In genomic region chr1:176499671-176500070, GRCh38 we compare ENCODE assay signal across 33 cellular contexts. TPM values are rescaled to one million over a fixed set of nuclear protein-coding genes. Genes with fewer than 3 reads are reported as not detected.
"Had no signal": no experiment of that assay in that cellular context is flagged by ENCODE, and none has a peak within 500 bp of the region (broad histone marks: within the 10 kb centered on the region; RNA-seq: fewer than 3 reads in every experiment).

No MANE protein-coding gene starts in this region.

- H3K9me2 ChIP-seq: SK-N-SH had no signal

- ATAC-seq: activated CD4-positive, alpha-beta T cell treated with anti-CD3 and anti-CD28 coated beads for 36 hours; activated CD4-positive, CD25-positive, alpha-beta regulatory T cell treated with anti-CD3 and anti-CD28 coated beads, Interleukin-2, amount 50 U/mL, for 24 hours; activated CD8-positive, alpha-beta T cell treated with anti-CD3 and anti-CD28 coated beads, Interleukin-2, amount 10 ng/mL, durations not matched to agents 7 days and 5 days; PC-3; WTC11 had no signal

- H3K27me3 ChIP-seq: ascending aorta, Peyer's patch, SJSA1 had no signal

- DNase-seq: activated CD4-positive, alpha-beta T cell treated with anti-CD3 and anti-CD28 coated beads for 36 hours; activated CD4-positive, alpha-beta T cell treated with anti-CD3 and anti-CD28 coated beads, Interleukin-2, amount 10 ng/mL, durations not matched to agents 7 days and 5 days; activated CD4-positive, alpha-beta T cell treated with anti-CD3 and anti-CD28 coated beads, Interleukin-2, amount 50 U/mL, for 48 hours; activated CD8-positive, alpha-beta T cell treated with anti-CD3 and anti-CD28 coated beads, Interleukin-2, amount 10 ng/mL, durations not matched to agents 7 days and 5 days; activated gamma-delta T cell; activated naive CD4-positive, alpha-beta T cell treated with Interleukin-2 at 50 U/mL for 16 hours; activated naive CD8-positive, alpha-beta T cell treated with anti-CD3 and anti-CD28 coated beads, Interleukin-2, amount 10 ng/mL, durations not matched to agents 7 days and 5 days; activated T-cell treated with anti-CD3 and anti-CD28 coated beads, Interleukin-2, amount 50 U/mL, for 24 hours; amygdala; NCI-H1092 treated with DMSO at 0.1 percent for 48 hours; NCI-H1417; NCI-H146; NCI-H187; NCI-H2029 treated with DMSO at 0.1 percent for 48 hours; NCI-H2107; NCI-H2171; NCI-H510A; NCI-H526; NCI-H748 treated with DMSO at 0.1 percent for 48 hours; NK-92 treated with Interleukin-12 subunit alpha and Interleukin-12 subunit beta, amount 100 ng/mL, for 24 hours; PC-3; Peyer's patch; RPMI8226; SHP77 treated with DMSO at 0.1 percent for 48 hours; SK-N-SH had no signal

- H3K4me1 ChIP-seq: ascending aorta, Peyer's patch, SJSA1 had no signal

- H3K27me3 Mint-ChIP-seq: activated CD4-positive, alpha-beta T cell treated with anti-CD3 and anti-CD28 coated beads for 36 hours; activated CD4-positive, alpha-beta T cell treated with anti-CD3 and anti-CD28 coated beads, Interleukin-2, amount 10 ng/mL, durations not matched to agents 7 days and 5 days; activated naive CD4-positive, alpha-beta T cell treated with anti-CD3 and anti-CD28 coated beads, Interleukin-2, amount 50 U/mL, for 24 hours; activated naive CD8-positive, alpha-beta T cell treated with anti-CD3 and anti-CD28 coated beads, Interleukin-2, amount 10 ng/mL, durations not matched to agents 7 days and 5 days had no signal

- H3K36me3 Mint-ChIP-seq: activated naive CD4-positive, alpha-beta T cell treated with anti-CD3 and anti-CD28 coated beads, Interleukin-2, amount 50 U/mL, for 24 hours; activated naive CD8-positive, alpha-beta T cell treated with anti-CD3 and anti-CD28 coated beads, Interleukin-2, amount 10 ng/mL, durations not matched to agents 7 days and 5 days; WTC11 had no signal

- H3K4me1 Mint-ChIP-seq: activated CD4-positive, alpha-beta T cell treated with anti-CD3 and anti-CD28 coated beads for 36 hours; activated CD4-positive, alpha-beta T cell treated with anti-CD3 and anti-CD28 coated beads, Interleukin-2, amount 10 ng/mL, durations not matched to agents 7 days and 5 days; activated naive CD4-positive, alpha-beta T cell treated with anti-CD3 and anti-CD28 coated beads, Interleukin-2, amount 50 U/mL, for 24 hours; activated naive CD8-positive, alpha-beta T cell treated with anti-CD3 and anti-CD28 coated beads, Interleukin-2, amount 10 ng/mL, durations not matched to agents 7 days and 5 days had no signal

- H3K27ac ChIP-seq: ascending aorta, Peyer's patch, SJSA1 had no signal

- H3K9ac ChIP-seq: SK-N-SH had no signal

- H3K27ac Mint-ChIP-seq: activated CD4-positive, alpha-beta T cell treated with anti-CD3 and anti-CD28 coated beads for 36 hours; activated CD4-positive, alpha-beta T cell treated with anti-CD3 and anti-CD28 coated beads, Interleukin-2, amount 10 ng/mL, durations not matched to agents 7 days and 5 days; activated CD8-positive, alpha-beta T cell treated with anti-CD3 and anti-CD28 coated beads, Interleukin-2, amount 10 ng/mL, durations not matched to agents 7 days and 5 days; activated naive CD4-positive, alpha-beta T cell treated with anti-CD3 and anti-CD28 coated beads, Interleukin-2, amount 50 U/mL, for 24 hours; activated naive CD8-positive, alpha-beta T cell treated with anti-CD3 and anti-CD28 coated beads, Interleukin-2, amount 10 ng/mL, durations not matched to agents 7 days and 5 days; activated T-cell treated with anti-CD3 and anti-CD28 coated beads, Interleukin-2, amount 50 U/mL, for 24 hours; activated T-helper 2 cell treated with anti-CD3 and anti-CD28 coated beads, Interferon-gamma antibody, Interleukin-2, Interleukin-4, amounts not matched to agents 10 μg/mL and 5 μg/mL and 100 μg/mL, durations not matched to agents 14 hours and 24 hours and 36 hours; T-helper 1 cell treated with Interleukin-12 subunit alpha and Interleukin-12 subunit beta and Interleukin-4 antibody, amounts not matched to agents 30 μg/mL and 1 μg/mL, for 36 hours; T-helper 2 cell treated with Interferon-gamma antibody and Interleukin-4, amounts not matched to agents 5 μg/mL and 100 μg/mL, for 36 hours; WTC11 had no signal

- H3K9me3 ChIP-seq: ascending aorta, Peyer's patch, SJSA1, SK-N-SH had no signal

- H3K4me3 Mint-ChIP-seq: activated CD4-positive, alpha-beta T cell treated with anti-CD3 and anti-CD28 coated beads for 36 hours; activated CD4-positive, alpha-beta T cell treated with anti-CD3 and anti-CD28 coated beads, Interleukin-2, amount 10 ng/mL, durations not matched to agents 7 days and 5 days; activated CD8-positive, alpha-beta T cell treated with anti-CD3 and anti-CD28 coated beads, Interleukin-2, amount 10 ng/mL, durations not matched to agents 7 days and 5 days; activated naive CD4-positive, alpha-beta T cell treated with anti-CD3 and anti-CD28 coated beads, Interleukin-2, amount 50 U/mL, for 24 hours; activated naive CD8-positive, alpha-beta T cell treated with anti-CD3 and anti-CD28 coated beads, Interleukin-2, amount 10 ng/mL, durations not matched to agents 7 days and 5 days; activated T-cell treated with anti-CD3 and anti-CD28 coated beads, Interleukin-2, amount 50 U/mL, for 24 hours; T-helper 1 cell treated with Interleukin-12 subunit alpha and Interleukin-12 subunit beta and Interleukin-4 antibody, amounts not matched to agents 30 μg/mL and 1 μg/mL, for 36 hours; T-helper 2 cell treated with Interferon-gamma antibody and Interleukin-4, amounts not matched to agents 5 μg/mL and 100 μg/mL, for 36 hours; WTC11 had no signal

- H3K9me3 Mint-ChIP-seq: activated CD4-positive, alpha-beta T cell treated with anti-CD3 and anti-CD28 coated beads, Interleukin-2, amount 10 ng/mL, durations not matched to agents 7 days and 5 days; activated naive CD4-positive, alpha-beta T cell treated with anti-CD3 and anti-CD28 coated beads, Interleukin-2, amount 50 U/mL, for 24 hours; activated naive CD8-positive, alpha-beta T cell treated with anti-CD3 and anti-CD28 coated beads, Interleukin-2, amount 10 ng/mL, durations not matched to agents 7 days and 5 days; activated T-cell treated with anti-CD3 and anti-CD28 coated beads, Interleukin-2, amount 50 U/mL, for 24 hours; activated T-helper 2 cell treated with anti-CD3 and anti-CD28 coated beads, Interferon-gamma antibody, Interleukin-2, Interleukin-4, amounts not matched to agents 10 μg/mL and 5 μg/mL and 100 μg/mL, durations not matched to agents 14 hours and 24 hours and 36 hours; T-helper 1 cell treated with Interleukin-12 subunit alpha and Interleukin-12 subunit beta and Interleukin-4 antibody, amounts not matched to agents 30 μg/mL and 1 μg/mL, for 36 hours; T-helper 2 cell treated with Interferon-gamma antibody and Interleukin-4, amounts not matched to agents 5 μg/mL and 100 μg/mL, for 36 hours; WTC11 had no signal

- H3K36me3 ChIP-seq: ascending aorta, Peyer's patch, SJSA1 had no signal

- H3K4me2 ChIP-seq: SK-N-SH had no signal

- H3K4me3 ChIP-seq: ascending aorta, Peyer's patch, SJSA1 had no signal

RNA-seq across cellular contexts. Expression of gene PAPPA2, which starts 36.7 kb away (rescaled TPM):
- total RNA-seq: PC-3 had no signal
